ENCODE assay signal across 17 cellular contexts in the genomic region with DNA sequence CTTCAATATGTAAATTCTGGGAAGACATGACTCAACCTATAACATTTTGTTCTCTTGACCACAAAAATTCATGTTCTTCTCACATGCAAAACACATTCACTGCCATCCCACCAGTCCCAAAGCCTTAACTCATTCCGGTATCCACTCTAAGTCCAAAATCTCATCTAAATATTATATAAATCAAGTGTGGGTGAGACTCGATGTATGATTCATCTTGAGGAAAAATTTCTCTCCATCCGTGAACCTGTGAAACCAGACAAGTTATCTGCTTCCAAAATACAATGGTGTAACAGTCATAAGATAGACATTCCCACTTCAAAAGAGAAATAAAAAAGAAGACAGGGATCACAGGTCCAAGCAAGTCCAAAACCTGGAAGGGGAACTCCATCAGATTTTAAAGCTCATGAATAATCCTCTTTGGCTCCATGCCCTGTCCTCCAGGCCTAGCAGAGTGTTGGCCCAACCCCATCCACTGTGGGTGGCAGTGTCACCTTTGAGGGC.
DNase-seq lines count a peak whose midpoint lies in the region; TF ChIP-seq lines count a peak whose summit lies in the region.
"Had no signal": no experiment of that assay in that cellular context is flagged by ENCODE, and none has a peak within 500 bp of the region (broad histone marks: within the 10 kb centered on the region; RNA-seq: fewer than 3 reads in every experiment).

No MANE protein-coding gene starts in this region.

- no peak overlapping the region for H2AFZ ChIP-seq in ACC112 (ENCODE audit: low read length, unreplicated experiment)

- no peak for TF ChIP-seq CTCF in astrocyte of the spinal cord (IDR thresholded peaks at IDR 0.05; ENCODE audit: low read depth, low read length)

- peaks cover 21% of the 10 kb centered on the region for H3K4me1 ChIP-seq in ACC112 (ENCODE audit: control insufficient read depth, insufficient read depth, low read length, unreplicated experiment)
- H3K4me1 ChIP-seq: tibial artery had no signal

- DNase-seq in HS-5 (ENCODE audit: low read depth) (peak; percentile 81), astrocyte of the spinal cord (ENCODE audit: low read depth, low spot score) (peak; percentile 98), inferior parietal cortex (ENCODE audit: extremely low spot score) (peak; percentile 45), NCI-H1417 treated with DMSO at 0.1 percent for 48 hours (lab: John Stamatoyannopoulos, UW) (no peak), AML-193 (lab: John Stamatoyannopoulos, UW) (no peak), NCI-H2081 treated with DMSO at 0.1 percent for 48 hours (lab: John Stamatoyannopoulos, UW) (no peak), caudate nucleus (lab: John Stamatoyannopoulos, UW) (no peak)
- DNase-seq: activated CD4-positive, alpha-beta memory T cell treated with anti-CD3 and anti-CD28 coated beads for 36 hours; activated gamma-delta T cell; central memory CD4-positive, alpha-beta T cell; mesendoderm; NCI-H69; tibial artery had no signal

- H3K79me2 ChIP-seq in ACC112 (ENCODE audit: control insufficient read depth, insufficient read depth, low read length, unreplicated experiment): no peaks in the 10 kb centered on the region

- no peaks in the 10 kb centered on the region for H3K36me3 ChIP-seq in ACC112 (ENCODE audit: insufficient read depth, low read length)
- H3K36me3 ChIP-seq: neutrophil, tibial artery had no signal

- H3K4me3 ChIP-seq in ACC112 (ENCODE audit: low read depth, low read length) (no peak overlapping the region), astrocyte of the spinal cord (ENCODE audit: low read depth, low read length) (no peak overlapping the region)
- H3K4me3 ChIP-seq: GM12878, K562, tibial artery had no signal

- no peaks in the 10 kb centered on the region for H3K27me3 ChIP-seq in ACC112 (ENCODE audit: insufficient read depth, low read length)
- H3K27me3 ChIP-seq: neutrophil, tibial artery had no signal

- H3K27ac ChIP-seq in ACC112 (ENCODE audit: low read depth, low read length) (peak overlapping the region; percentile 96), caudate nucleus (ENCODE audit: low read depth, low read length) (no peak overlapping the region)
- H3K27ac ChIP-seq: neutrophil, tibial artery had no signal

- in situ Hi-C loops in astrocyte of the spinal cord (cut with HindIII; ENCODE audit: low sequenced_read_pairs): no loop called here

Comparison
In these comparisons a context has a peak if more than half of its experiments do, and no peak if none do; other contexts are left out.
1. DNase-seq: peak in HS-5 (single experiment), astrocyte of the spinal cord (single experiment) and inferior parietal cortex (single experiment); none in NCI-H1417 treated with DMSO at 0.1 percent for 48 hours (single experiment), AML-193 (0 of 2), NCI-H2081 treated with DMSO at 0.1 percent for 48 hours (single experiment) and caudate nucleus (0 of 61).